ENCODE assay signal across 9 cellular contexts in the genomic region with DNA sequence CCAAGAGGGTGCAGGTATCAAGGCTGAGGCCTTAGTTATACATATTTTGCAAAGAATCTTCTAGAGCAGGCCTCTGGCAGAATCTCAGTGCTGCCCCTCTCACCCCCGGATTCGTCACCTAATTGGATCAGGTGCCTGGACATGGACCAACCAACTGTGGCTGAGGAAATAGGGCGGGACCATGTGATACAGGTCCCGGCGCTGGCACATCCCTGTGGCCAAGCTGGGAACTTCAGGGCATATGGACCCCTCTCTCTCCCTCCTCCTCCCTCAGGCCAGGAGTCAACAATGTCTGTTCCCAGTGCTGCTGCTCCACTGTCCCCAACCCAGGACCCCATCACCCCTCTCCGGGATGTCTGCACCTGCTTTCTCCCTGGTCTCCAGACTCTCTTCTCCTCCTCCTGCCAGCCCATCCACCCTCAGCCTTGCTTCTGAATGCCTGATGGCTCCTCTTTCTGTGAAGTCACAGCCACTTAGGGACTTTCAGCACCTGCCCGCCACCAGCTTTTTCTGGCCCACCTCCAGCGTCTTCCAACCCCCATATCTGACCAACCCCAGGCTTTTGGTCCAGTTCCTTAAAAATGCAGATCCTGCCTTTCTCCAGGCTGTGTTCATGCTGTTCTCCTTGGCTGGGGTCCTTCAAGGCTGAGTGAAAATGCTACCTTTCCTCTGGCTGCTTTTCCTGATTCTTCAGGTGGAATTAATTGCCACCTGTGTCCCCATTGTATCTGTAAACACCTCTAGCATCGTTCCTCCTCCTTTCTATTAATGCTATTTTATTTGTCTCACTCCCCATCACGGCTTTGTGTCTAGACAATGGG. TPM values are rescaled to one million over a fixed set of nuclear protein-coding genes. Genes with fewer than 3 reads are reported as not detected.
DNase-seq lines count a peak whose midpoint lies in the region; ATAC-seq and TF ChIP-seq lines count a peak whose summit lies in the region.
"Had no signal": no experiment of that assay in that cellular context is flagged by ENCODE, and none has a peak within 500 bp of the region (broad histone marks: within the 10 kb centered on the region; RNA-seq: fewer than 3 reads in every experiment).

No MANE protein-coding gene starts in this region.

- peaks cover 25% of the 10 kb centered on the region for H3K4me1 Mint-ChIP-seq in GM23338
- H3K4me1 Mint-ChIP-seq in T-helper 2 cell treated with Interferon-gamma antibody and Interleukin-4, amounts not matched to agents 5 μg/mL and 100 μg/mL, for 36 hours (ENCODE audit: low read depth) = peaks cover 3% of the 10 kb centered on the region

- peak overlapping the region; percentile 88 for H2AFZ ChIP-seq in GM23338

- peak; percentile 96 for ATAC-seq in GM23338
- no peak for ATAC-seq in HG03045 (IDR thresholded peaks at IDR 0.05; ENCODE audit: unreplicated experiment)

- DNase-seq in ACHN = peak; percentile 64
- peak; percentile 89 for DNase-seq in GM23338 (ENCODE audit: low spot score)
- peak; percentile 26 for DNase-seq in NCI-H524 treated with DMSO at 0.1 percent for 48 hours (lab: John Stamatoyannopoulos, UW)
- DNase-seq in epithelial cell of esophagus (ENCODE audit: low read depth) = peak; percentile 31
- no peak for DNase-seq in activated CD8-positive, alpha-beta memory T cell treated with anti-CD3 and anti-CD28 coated beads, Interleukin-2, amount 50 U/mL, for 4 hours
- DNase-seq in activated gamma-delta T cell (lab: John Stamatoyannopoulos, UW) = no peak
- no peak for DNase-seq in T-helper 2 cell treated with Interferon-gamma antibody and Interleukin-4, amounts not matched to agents 5 μg/mL and 100 μg/mL, for 36 hours (ENCODE audit: low spot score)

- no peaks in the 10 kb centered on the region for H3K27me3 ChIP-seq in GM23338 (ENCODE audit: insufficient read depth)

- no peak overlapping the region; the same call in 2 of the 3 replicates for H3K4me3 Mint-ChIP-seq in GM23338
- no peak overlapping the region for H3K4me3 Mint-ChIP-seq in T-helper 2 cell treated with Interferon-gamma antibody and Interleukin-4, amounts not matched to agents 5 μg/mL and 100 μg/mL, for 36 hours

- H3K79me2 ChIP-seq in GM23338 (replicated peaks; ENCODE audit: insufficient read depth) = no peaks in the 10 kb centered on the region

- no peaks in the 10 kb centered on the region for H3F3A ChIP-seq in GM23338 (replicated peaks; ENCODE audit: low read depth)

- H3K9me2 ChIP-seq in GM23338 (ENCODE audit: insufficient read depth) = peaks cover 6% of the 10 kb centered on the region; the same call in 1 of the 2 replicates

- no peaks in the 10 kb centered on the region for H3K9me3 Mint-ChIP-seq in GM23338
- no peaks in the 10 kb centered on the region for H3K9me3 Mint-ChIP-seq in T-helper 2 cell treated with Interferon-gamma antibody and Interleukin-4, amounts not matched to agents 5 μg/mL and 100 μg/mL, for 36 hours

- no peaks in the 10 kb centered on the region; the same call in 2 of the 3 replicates for H3K36me3 Mint-ChIP-seq in GM23338 (ENCODE audit: low read depth)
- H3K36me3 Mint-ChIP-seq in T-helper 2 cell treated with Interferon-gamma antibody and Interleukin-4, amounts not matched to agents 5 μg/mL and 100 μg/mL, for 36 hours (ENCODE audit: low read depth) = no peaks in the 10 kb centered on the region

- H4K20me1 ChIP-seq in GM23338 (replicated peaks; ENCODE audit: insufficient read depth) = no peaks in the 10 kb centered on the region

- H3K4me3 ChIP-seq in GM23338 (no peak overlapping the region), epithelial cell of esophagus (ENCODE audit: low read length) (no peak overlapping the region)

- H3K36me3 ChIP-seq in GM23338 (ENCODE audit: insufficient read depth) = no peaks in the 10 kb centered on the region

- 0 out of 2 replicates have a peak overlapping the region, but pooled peaks have one; percentile 27 for H3K4me2 ChIP-seq in GM23338

- no peak overlapping the region for H3K27ac ChIP-seq in GM23338 (ENCODE audit: low read depth)

- peak overlapping the region; percentile 90 for H3K27ac Mint-ChIP-seq in GM23338
- H3K27ac Mint-ChIP-seq in T-helper 2 cell treated with Interferon-gamma antibody and Interleukin-4, amounts not matched to agents 5 μg/mL and 100 μg/mL, for 36 hours = no peak overlapping the region

- in situ Hi-C loops in ACHN (cut with HindIII; ENCODE audit: low pct_ligation_motif_present, low pct_unique_long_range_greater_than_20kb, low sequenced_read_pairs) = no loop called here

- TF ChIP-seq CTCF in GM23338 (conservative IDR thresholded peaks at IDR 0.05; ENCODE audit: low read depth in 2 of 2) = peak; percentile 54 to 63
- TF ChIP-seq CTCF in epithelial cell of esophagus (IDR thresholded peaks at IDR 0.05; ENCODE audit: insufficient read depth, low read depth, low read length, missing control alignments) = peak; percentile 29

- peaks cover 6% of the 10 kb centered on the region; the same call in 1 of the 2 replicates for H3K4me1 ChIP-seq in GM23338 (ENCODE audit: insufficient read depth)

- H3K27me3 Mint-ChIP-seq in GM23338 (ENCODE audit: insufficient read depth, low read depth, poor library complexity) = peaks cover 20% of the 10 kb centered on the region
- peaks cover 9% of the 10 kb centered on the region for H3K27me3 Mint-ChIP-seq in T-helper 2 cell treated with Interferon-gamma antibody and Interleukin-4, amounts not matched to agents 5 μg/mL and 100 μg/mL, for 36 hours (ENCODE audit: low read depth)

TF ChIP-seq in GM23338, 12 proteins besides CTCF, POLR2A, EP300 and RAD21 (continues in another document):
- TF ChIP-seq, protein P1, sequence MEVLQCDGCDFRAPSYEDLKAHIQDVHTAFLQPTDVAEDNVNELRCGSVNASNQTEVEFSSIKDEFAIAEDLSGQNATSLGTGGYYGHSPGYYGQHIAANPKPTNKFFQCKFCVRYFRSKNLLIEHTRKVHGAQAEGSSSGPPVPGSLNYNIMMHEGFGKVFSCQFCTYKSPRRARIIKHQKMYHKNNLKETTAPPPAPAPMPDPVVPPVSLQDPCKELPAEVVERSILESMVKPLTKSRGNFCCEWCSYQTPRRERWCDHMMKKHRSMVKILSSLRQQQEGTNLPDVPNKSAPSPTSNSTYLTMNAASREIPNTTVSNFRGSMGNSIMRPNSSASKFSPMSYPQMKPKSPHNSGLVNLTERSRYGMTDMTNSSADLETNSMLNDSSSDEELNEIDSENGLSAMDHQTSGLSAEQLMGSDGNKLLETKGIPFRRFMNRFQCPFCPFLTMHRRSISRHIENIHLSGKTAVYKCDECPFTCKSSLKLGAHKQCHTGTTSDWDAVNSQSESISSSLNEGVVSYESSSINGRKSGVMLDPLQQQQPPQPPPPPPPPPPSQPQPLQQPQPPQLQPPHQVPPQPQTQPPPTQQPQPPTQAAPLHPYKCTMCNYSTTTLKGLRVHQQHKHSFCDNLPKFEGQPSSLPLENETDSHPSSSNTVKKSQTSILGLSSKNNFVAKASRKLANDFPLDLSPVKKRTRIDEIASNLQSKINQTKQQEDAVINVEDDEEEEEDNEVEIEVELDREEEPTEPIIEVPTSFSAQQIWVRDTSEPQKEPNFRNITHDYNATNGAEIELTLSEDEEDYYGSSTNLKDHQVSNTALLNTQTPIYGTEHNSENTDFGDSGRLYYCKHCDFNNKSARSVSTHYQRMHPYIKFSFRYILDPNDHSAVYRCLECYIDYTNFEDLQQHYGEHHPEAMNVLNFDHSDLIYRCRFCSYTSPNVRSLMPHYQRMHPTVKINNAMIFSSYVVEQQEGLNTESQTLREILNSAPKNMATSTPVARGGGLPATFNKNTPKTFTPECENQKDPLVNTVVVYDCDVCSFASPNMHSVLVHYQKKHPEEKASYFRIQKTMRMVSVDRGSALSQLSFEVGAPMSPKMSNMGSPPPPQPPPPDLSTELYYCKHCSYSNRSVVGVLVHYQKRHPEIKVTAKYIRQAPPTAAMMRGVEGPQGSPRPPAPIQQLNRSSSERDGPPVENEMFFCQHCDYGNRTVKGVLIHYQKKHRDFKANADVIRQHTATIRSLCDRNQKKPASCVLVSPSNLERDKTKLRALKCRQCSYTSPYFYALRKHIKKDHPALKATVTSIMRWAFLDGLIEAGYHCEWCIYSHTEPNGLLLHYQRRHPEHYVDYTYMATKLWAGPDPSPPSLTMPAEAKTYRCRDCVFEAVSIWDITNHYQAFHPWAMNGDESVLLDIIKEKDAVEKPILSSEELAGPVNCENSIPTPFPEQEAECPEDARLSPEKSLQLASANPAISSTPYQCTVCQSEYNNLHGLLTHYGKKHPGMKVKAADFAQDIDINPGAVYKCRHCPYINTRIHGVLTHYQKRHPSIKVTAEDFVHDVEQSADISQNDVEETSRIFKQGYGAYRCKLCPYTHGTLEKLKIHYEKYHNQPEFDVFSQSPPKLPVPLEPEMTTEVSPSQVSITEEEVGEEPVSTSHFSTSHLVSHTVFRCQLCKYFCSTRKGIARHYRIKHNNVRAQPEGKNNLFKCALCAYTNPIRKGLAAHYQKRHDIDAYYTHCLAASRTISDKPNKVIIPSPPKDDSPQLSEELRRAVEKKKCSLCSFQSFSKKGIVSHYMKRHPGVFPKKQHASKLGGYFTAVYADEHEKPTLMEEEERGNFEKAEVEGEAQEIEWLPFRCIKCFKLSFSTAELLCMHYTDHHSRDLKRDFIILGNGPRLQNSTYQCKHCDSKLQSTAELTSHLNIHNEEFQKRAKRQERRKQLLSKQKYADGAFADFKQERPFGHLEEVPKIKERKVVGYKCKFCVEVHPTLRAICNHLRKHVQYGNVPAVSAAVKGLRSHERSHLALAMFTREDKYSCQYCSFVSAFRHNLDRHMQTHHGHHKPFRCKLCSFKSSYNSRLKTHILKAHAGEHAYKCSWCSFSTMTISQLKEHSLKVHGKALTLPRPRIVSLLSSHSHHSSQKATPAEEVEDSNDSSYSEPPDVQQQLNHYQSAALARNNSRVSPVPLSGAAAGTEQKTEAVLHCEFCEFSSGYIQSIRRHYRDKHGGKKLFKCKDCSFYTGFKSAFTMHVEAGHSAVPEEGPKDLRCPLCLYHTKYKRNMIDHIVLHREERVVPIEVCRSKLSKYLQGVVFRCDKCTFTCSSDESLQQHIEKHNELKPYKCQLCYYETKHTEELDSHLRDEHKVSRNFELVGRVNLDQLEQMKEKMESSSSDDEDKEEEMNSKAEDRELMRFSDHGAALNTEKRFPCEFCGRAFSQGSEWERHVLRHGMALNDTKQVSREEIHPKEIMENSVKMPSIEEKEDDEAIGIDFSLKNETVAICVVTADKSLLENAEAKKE (CRISPR knock-in tag; IDR thresholded peaks at IDR 0.05) = no peak
- TF ChIP-seq STAT1 (IDR thresholded peaks at IDR 0.05; ENCODE audit: unreplicated experiment) = no peak
- TF ChIP-seq, protein P2, sequence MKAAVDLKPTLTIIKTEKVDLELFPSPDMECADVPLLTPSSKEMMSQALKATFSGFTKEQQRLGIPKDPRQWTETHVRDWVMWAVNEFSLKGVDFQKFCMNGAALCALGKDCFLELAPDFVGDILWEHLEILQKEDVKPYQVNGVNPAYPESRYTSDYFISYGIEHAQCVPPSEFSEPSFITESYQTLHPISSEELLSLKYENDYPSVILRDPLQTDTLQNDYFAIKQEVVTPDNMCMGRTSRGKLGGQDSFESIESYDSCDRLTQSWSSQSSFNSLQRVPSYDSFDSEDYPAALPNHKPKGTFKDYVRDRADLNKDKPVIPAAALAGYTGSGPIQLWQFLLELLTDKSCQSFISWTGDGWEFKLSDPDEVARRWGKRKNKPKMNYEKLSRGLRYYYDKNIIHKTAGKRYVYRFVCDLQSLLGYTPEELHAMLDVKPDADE (IDR thresholded peaks at IDR 0.05) = no peak
- no peak for TF ChIP-seq CREB1 (CRISPR knock-in tag; IDR thresholded peaks at IDR 0.05; ENCODE audit: low read depth)

RNA-seq across cellular contexts. Expression of a gene that starts 19.0 kb away (rescaled TPM):
- not detected in 2 replicates for total RNA-seq in GM23338 (2014; rRNA removed; shearing (Covaris generic))
- polyA plus RNA-seq in GM23338 (2016; fragmentation: Nextera tagmentation; extraction: Ambion mirVana) = not detected in 2 replicates
- total RNA-seq: dermis microvascular lymphatic vessel endothelial cell had no signal

RNA-seq across cellular contexts. Expression of a gene that starts 33.9 kb away (rescaled TPM):
- total RNA-seq in GM23338 (2014; rRNA removed; shearing (Covaris generic)) = 55.6 and 64.7 TPM in 2 replicates
- 28.6 and 32.0 TPM in 2 replicates for polyA plus RNA-seq in GM23338 (2016; fragmentation: Nextera tagmentation; extraction: Ambion mirVana)

Comparison
In these comparisons a context has a peak if more than half of its experiments do, and no peak if none do; other contexts are left out.
1. DNase-seq: peak in ACHN (single experiment), GM23338 (single experiment), NCI-H524 treated with DMSO at 0.1 percent for 48 hours (single experiment) and epithelial cell of esophagus (single experiment); none in activated CD8-positive, alpha-beta memory T cell treated with anti-CD3 and anti-CD28 coated beads, Interleukin-2, amount 50 U/mL, for 4 hours (single experiment), activated gamma-delta T cell (single experiment) and T-helper 2 cell treated with Interferon-gamma antibody and Interleukin-4, amounts not matched to agents 5 μg/mL and 100 μg/mL, for 36 hours (single experiment).